1 cellular context compared by ENCODE assay signal in genomic region chr7:104943502-104944343, GRCh38.
TF ChIP-seq lines count a peak whose summit lies in the region.

No MANE protein-coding gene starts in this region.

TF ChIP-seq in HEK293, 187 proteins besides CTCF, POLR2A, EP300 and RAD21 (continued from another document):
- TF ChIP-seq ZBTB44 (tag by site-specific recombination; IDR thresholded peaks at IDR 0.05) (peak; percentile 82), ZFP69B (tag by site-specific recombination; IDR thresholded peaks at IDR 0.05) (no peak), ZNF624 (tag by site-specific recombination; IDR thresholded peaks at IDR 0.05) (no peak), ZNF488 (tag by site-specific recombination; IDR thresholded peaks at IDR 0.05) (peak; percentile 41; the same call in 1 of the 2 replicates), HIC1 (tag by site-specific recombination; IDR thresholded peaks at IDR 0.05) (0 out of 2 replicates have a peak, but pooled peaks have one; percentile 26), OSR2 (tag by site-specific recombination; IDR thresholded peaks at IDR 0.05) (peak; percentile 82), ZNF521 (tag by site-specific recombination; IDR thresholded peaks at IDR 0.05) (no peak), ZNF548 (tag by site-specific recombination; IDR thresholded peaks at IDR 0.05) (no peak), ZBTB8A (tag by site-specific recombination; IDR thresholded peaks at IDR 0.05) (peak; percentile 61), ZNF843 (tag by site-specific recombination; IDR thresholded peaks at IDR 0.05) (peak; percentile 91), ZNF341 (tag by site-specific recombination; IDR thresholded peaks at IDR 0.05; ENCODE audit: low read depth) (no peak), ZNF580 (tag by site-specific recombination; IDR thresholded peaks at IDR 0.05) (0 out of 2 replicates have a peak, but pooled peaks have one; percentile 51), GLI2 (tag by site-specific recombination; IDR thresholded peaks at IDR 0.05; ENCODE audit: borderline replicate concordance, low read depth) (peak; percentile 47; the same call in 1 of the 2 replicates), ZNF416 (tag by site-specific recombination; IDR thresholded peaks at IDR 0.05) (no peak), ZNF561 (tag by site-specific recombination; IDR thresholded peaks at IDR 0.05; ENCODE audit: borderline replicate concordance) (peak; percentile 73; the same call in 1 of the 2 replicates), ZNF350 (tag by site-specific recombination; IDR thresholded peaks at IDR 0.05) (no peak), ZNF513 (tag by site-specific recombination; IDR thresholded peaks at IDR 0.05) (no peak), ZNF239 (tag by site-specific recombination; IDR thresholded peaks at IDR 0.05) (no peak), ZNF664 (tag by site-specific recombination; IDR thresholded peaks at IDR 0.05) (no peak), ZNF623 (tag by site-specific recombination; IDR thresholded peaks at IDR 0.05) (no peak), HOXD13 (CRISPR knock-in tag; IDR thresholded peaks at IDR 0.05; ENCODE audit: borderline replicate concordance) (no peak), EGR2 (tag by site-specific recombination; IDR thresholded peaks at IDR 0.05; ENCODE audit: low read depth) (peak; percentile 59; the same call in 1 of the 2 replicates), ZNF571 (tag by site-specific recombination; IDR thresholded peaks at IDR 0.05) (no peak), ZBTB26 (tag by site-specific recombination; optimal IDR thresholded peaks at IDR 0.05) (no peak), ZXDB (tag by site-specific recombination; IDR thresholded peaks at IDR 0.05) (peak; percentile 98), PATZ1 (tag by site-specific recombination; IDR thresholded peaks at IDR 0.05) (peak; percentile 59; the same call in 1 of the 2 replicates), ZNF792 (tag by site-specific recombination; IDR thresholded peaks at IDR 0.05) (no peak), SCRT1 (tag by site-specific recombination; IDR thresholded peaks at IDR 0.05; ENCODE audit: borderline replicate concordance) (0 out of 2 replicates have a peak, but pooled peaks have one; percentile 31), YY1 (tag by site-specific recombination; IDR thresholded peaks at IDR 0.05) (no peak), FEZF1 (tag by site-specific recombination; IDR thresholded peaks at IDR 0.05) (peak; percentile 89), ZNF423 (tag by site-specific recombination; IDR thresholded peaks at IDR 0.05) (0 out of 2 replicates have a peak, but pooled peaks have one; percentile 50), ZNF24 (tag by site-specific recombination; IDR thresholded peaks at IDR 0.05) (peak; percentile 52; the same call in 1 of the 2 replicates), ZNF366 (tag by site-specific recombination; conservative IDR thresholded peaks at IDR 0.05) (peak; percentile 81), ZNF311 (tag by site-specific recombination; IDR thresholded peaks at IDR 0.05; ENCODE audit: borderline replicate concordance) (no peak), ZNF837 (tag by site-specific recombination; IDR thresholded peaks at IDR 0.05) (no peak), ZNF510 (tag by site-specific recombination; IDR thresholded peaks at IDR 0.05; ENCODE audit: insufficient replicate concordance) (no peak), ZNF404 (tag by site-specific recombination; IDR thresholded peaks at IDR 0.05) (no peak), YY2 (tag by site-specific recombination; IDR thresholded peaks at IDR 0.05) (no peak), ZNF354C (tag by site-specific recombination; IDR thresholded peaks at IDR 0.05; ENCODE audit: borderline replicate concordance, low read depth) (no peak), ZNF266 (tag by site-specific recombination; IDR thresholded peaks at IDR 0.05; ENCODE audit: low read depth) (no peak), GLIS1 (tag by site-specific recombination; IDR thresholded peaks at IDR 0.05) (peak; percentile 35; the same call in 1 of the 2 replicates), ZBTB10 (tag by site-specific recombination; IDR thresholded peaks at IDR 0.05) (no peak), ZBTB6 (tag by site-specific recombination; IDR thresholded peaks at IDR 0.05) (peak; percentile 37; the same call in 1 of the 2 replicates), PRDM10 (tag by site-specific recombination; IDR thresholded peaks at IDR 0.05) (peak; percentile 44; the same call in 1 of the 2 replicates)
